ENCODE assay signal across 1 cellular context in genomic region chr12:121096199-121096798, GRCh38.
TF ChIP-seq lines count a peak whose summit lies in the region.

No MANE protein-coding gene starts in this region.

TF ChIP-seq in IMR-90, 13 proteins besides CTCF, POLR2A, EP300 and RAD21 (continued from another document):
- TF ChIP-seq USF2 (IDR thresholded peaks at IDR 0.05; ENCODE audit: low read depth, low read length), result no peak
- TF ChIP-seq FOS (IDR thresholded peaks at IDR 0.05; ENCODE audit: low read depth, low read length), result no peak
- no peak for TF ChIP-seq ELK1 (IDR thresholded peaks at IDR 0.05; ENCODE audit: borderline replicate concordance, low read depth, low read length)
- no peak for TF ChIP-seq NFE2L2 (IDR thresholded peaks at IDR 0.05; ENCODE audit: low read depth, low read length)
- no peak for TF ChIP-seq RFX5 (IDR thresholded peaks at IDR 0.05; ENCODE audit: low read depth, low read length)
- no peak for TF ChIP-seq CHD1 (IDR thresholded peaks at IDR 0.05; ENCODE audit: low read depth, low read length)
